38 cellular contexts compared by ENCODE assay signal in the genomic region with DNA sequence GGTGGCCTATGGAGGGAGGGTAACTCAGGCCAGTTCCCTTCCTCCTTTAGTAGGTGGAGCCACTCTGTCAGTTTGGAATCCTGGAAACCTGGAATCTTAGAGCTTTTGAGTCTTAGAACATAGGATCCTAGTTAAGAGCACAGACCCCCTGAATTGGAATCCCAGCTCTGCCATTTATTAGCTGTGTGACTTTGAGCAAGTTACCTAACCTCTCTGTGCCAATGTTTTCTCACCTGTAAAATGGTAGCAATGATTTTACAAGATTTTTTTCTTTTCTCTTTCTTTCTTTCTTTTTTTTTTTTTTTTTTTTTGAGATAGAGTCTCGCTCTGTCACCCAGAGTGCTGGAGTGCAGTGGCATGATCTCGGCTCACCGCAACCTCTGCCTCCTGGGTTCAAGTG. TPM values are rescaled to one million over a fixed set of nuclear protein-coding genes. Genes with fewer than 3 reads are reported as not detected.
DNase-seq lines count a peak whose midpoint lies in the region; ATAC-seq, FAIRE-seq and TF ChIP-seq lines count a peak whose summit lies in the region.
"Had no signal": no experiment of that assay in that cellular context is flagged by ENCODE, and none has a peak within 500 bp of the region (broad histone marks: within the 10 kb centered on the region; RNA-seq: fewer than 3 reads in every experiment).

No MANE protein-coding gene starts in this region.

- H4K20me1 ChIP-seq in K562 (replicated peaks; ENCODE audit: control insufficient read depth, insufficient read depth, low read length): 0 out of 2 replicates have a peak, but pooled peaks cover 4% of the 10 kb centered on the region

- no peak overlapping the region for H3K4me2 ChIP-seq in K562 (ENCODE audit: insufficient read depth, low read length)
- H3K4me2 ChIP-seq: A549; BLaER1; BLaER1 treated with 17β-estradiol and CSF1 and Interleukin-3, amounts not matched to agents 10 nM and 100 nM had no signal

- TF ChIP-seq POLR2A in K562 (conservative IDR thresholded peaks at IDR 0.05) (no peak), thyroid gland (IDR thresholded peaks at IDR 0.05) (no peak)

- H3K36me3 ChIP-seq in right atrium auricular region (no peaks in the 10 kb centered on the region), HEK293 (ENCODE audit: control insufficient read depth in 2 of 2, insufficient read depth in 1 of 2, low read length in 2 of 2) (no peaks in the 10 kb centered on the region), K562 (ENCODE audit: control insufficient read depth, insufficient read depth, low read length) (no peaks in the 10 kb centered on the region), thyroid gland (no peaks in the 10 kb centered on the region)
- H3K36me3 ChIP-seq: BE2C; BLaER1; BLaER1 treated with 17β-estradiol and CSF1 and Interleukin-3, amounts not matched to agents 10 nM and 100 nM had no signal

- TF ChIP-seq CTCF in right atrium auricular region (IDR thresholded peaks at IDR 0.05): no peak
- no peak for TF ChIP-seq CTCF in HEK293 (tag by site-specific recombination; IDR thresholded peaks at IDR 0.05)
- TF ChIP-seq CTCF in K562 (IDR thresholded peaks at IDR 0.05 in 2 of 3, conservative IDR thresholded peaks at IDR 0.05 in 1 of 3; ENCODE audit: insufficient read depth in 2 of 3, low read depth in 1 of 3, low read length in 3 of 3): no peak
- TF ChIP-seq CTCF in thyroid gland (IDR thresholded peaks at IDR 0.05): no peak

- FAIRE-seq in K562 (lab: Jason Lieb, UNC): no peak
- FAIRE-seq: A204.1, A549, D721Med had no signal

- peaks cover 0 to 11% of the 10 kb centered on the region in 2 donors for H3K4me1 ChIP-seq in right atrium auricular region
- no peaks in the 10 kb centered on the region for H3K4me1 ChIP-seq in HEK293 (ENCODE audit: control insufficient read depth, insufficient read depth, low read length)
- peaks cover 0 to 13% of the 10 kb centered on the region in 2 experiments; a peak in 3 of 5 replicates for H3K4me1 ChIP-seq in K562 (replicated peaks in 1 of 2; ENCODE audit: control insufficient read depth in 2 of 2, insufficient read depth in 2 of 2, low read length in 2 of 2)
- peaks cover 10 to 18% of the 10 kb centered on the region in 2 donors for H3K4me1 ChIP-seq in thyroid gland
- H3K4me1 ChIP-seq: A549, BE2C, Caco-2 had no signal

- CTCF ChIA-PET in HEK293 (lab: Yijun Ruan, JAX) (interaction anchor here (0.5 to 1.5 kb wide), 2 partner anchors 19 to 357 kb away, joined by 5 to 6 read pairs; no protein-coding TSS in a partner anchor), K562 (lab: Yijun Ruan, JAX; ENCODE audit: low intra/inter-chr PET ratio) (interaction anchor here (0.6 kb wide), 1 partner anchor 472 kb away, joined by 4 read pairs; no protein-coding TSS in a partner anchor)

- TF ChIP-seq RAD21 in K562 (CRISPR knock-in tag; conservative IDR thresholded peaks at IDR 0.05 in 1 of 2, IDR thresholded peaks at IDR 0.05 in 1 of 2): no peak

- H3K27ac ChIP-seq in right atrium auricular region (no peak overlapping the region), HEK293 (ENCODE audit: extremely low read depth, low read depth, low read length) (no peak overlapping the region), K562 (ENCODE audit: extremely low read depth, low read depth, low read length) (no peak overlapping the region), thyroid gland (peak overlapping the region in 2 of 3 donors; percentile 51 to 75)
- H3K27ac ChIP-seq: 22Rv1; A549; BLaER1; BLaER1 treated with 17β-estradiol and CSF1 and Interleukin-3, amounts not matched to agents 10 nM and 100 nM; C4-2B had no signal

- no TSS peak for BruUV-seq in K562 (replicated peaks; lab: Mats Ljungman, UMichigan)

- H3K4me3 ChIP-seq in right atrium auricular region (no peak overlapping the region), HEK293 (ENCODE audit: low read depth, low read length) (no peak overlapping the region), K562 (no peak overlapping the region), thyroid gland (replicated peaks in 1 of 3) (no peak overlapping the region)
- H3K4me3 ChIP-seq: A549; BLaER1; BLaER1 treated with 17β-estradiol and CSF1 and Interleukin-3, amounts not matched to agents 10 nM and 100 nM had no signal

- POLR2A ChIA-PET in HEK293 (lab: Yijun Ruan, JAX) (no interaction called here), K562 (lab: Yijun Ruan, JAX) (interaction anchor here (0.7 kb wide), 1 partner anchor 512 kb away, joined by 3 read pairs; no protein-coding TSS in a partner anchor)

- H2AFZ ChIP-seq in K562 (ENCODE audit: low read depth, low read length): no peak overlapping the region

- intact Hi-C loops in Right ventricle myocardium inferior (cut with DNase I) (no loop called here), K562 (cut with micrococcal nuclease) (no loop called here), thyroid gland (cut with DNase I) (no loop called here)

- H3K9ac ChIP-seq in K562 (ENCODE audit: insufficient read depth in 1 of 2, low read depth in 2 of 2, low read length in 2 of 2): no peak overlapping the region
- H3K9ac ChIP-seq: BLaER1; BLaER1 treated with 17β-estradiol and CSF1 and Interleukin-3, amounts not matched to agents 10 nM and 100 nM had no signal

- no peaks in the 10 kb centered on the region for H3K9me1 ChIP-seq in K562 (ENCODE audit: control insufficient read depth, insufficient read depth, low read length)

- H3K27me3 ChIP-seq in right atrium auricular region: peaks cover 5 to 12% of the 10 kb centered on the region in 2 donors
- H3K27me3 ChIP-seq in K562 (ENCODE audit: control insufficient read depth in 2 of 2, insufficient read depth in 2 of 2, low read length in 2 of 2): peaks cover 2 to 9% of the 10 kb centered on the region in 2 experiments; a peak in 2 of 5 replicates
- H3K27me3 ChIP-seq in thyroid gland: no peaks in the 10 kb centered on the region

- DNase-seq in Right ventricle myocardium inferior (ENCODE audit: missing footprints) (peak; percentile 1), right atrium auricular region (ENCODE audit: low spot score) (no peak), K562 (ENCODE audit: extremely low read depth in 1 of 4, low spot score in 3 of 4) (no peak), thyroid gland (no peak), NCI-H187 (lab: John Stamatoyannopoulos, UW) (no peak), LoVo (ENCODE audit: low spot score) (no peak)
- DNase-seq: 8988T; ACHN; AML-193; BE2C; C1 segment of cervical spinal cord; Caco-2; Calu3; CD4-positive, alpha-beta memory T cell; CD4-positive, alpha-beta T cell; CD4-positive, CD25-positive, alpha-beta regulatory T cell; CD8-positive, alpha-beta memory T cell; CD8-positive, alpha-beta T cell; COR-L47; DMS 273 treated with DMSO at 0.1 percent for 48 hours; DMS153; DMS53; DMS79; DMS79 treated with DMSO at 0.1 percent for 48 hours; DND-41; EL had no signal

- ATAC-seq in Right ventricle myocardium inferior (no peak), K562 (no peak), GM19467 (IDR thresholded peaks at IDR 0.05; ENCODE audit: unreplicated experiment) (no peak)
- ATAC-seq: A549; CD8-positive, alpha-beta T cell had no signal

- H3K9me3 ChIP-seq in right atrium auricular region (no peaks in the 10 kb centered on the region), HEK293 (ENCODE audit: control insufficient read depth, insufficient read depth, low read depth, low read length) (no peaks in the 10 kb centered on the region), K562 (replicated peaks; ENCODE audit: control insufficient read depth, insufficient read depth, low read depth, low read length) (no peaks in the 10 kb centered on the region), thyroid gland (no peaks in the 10 kb centered on the region)
- H3K9me3 ChIP-seq: A549; BE2C; BLaER1; BLaER1 treated with 17β-estradiol and CSF1 and Interleukin-3, amounts not matched to agents 10 nM and 100 nM; Caco-2 had no signal

- no peaks in the 10 kb centered on the region for H3K79me2 ChIP-seq in K562 (ENCODE audit: control insufficient read depth, insufficient read depth, low read length)

- TF ChIP-seq EP300 in K562 (IDR thresholded peaks at IDR 0.05; ENCODE audit: low read length): no peak

- in situ Hi-C loops in K562 (cut with MboI): no loop called here

- no CpG with 5 or more reads among the region's 3 CpGs for WGBS in K562 (ENCODE audit: insufficient coverage, low coverage, missing lambda C conversion rate)
- 77 to 96% methylated on average over 3 of the region's 3 CpGs for WGBS in thyroid gland, 2 donors

RNA-seq across cellular contexts. Expression of a gene that starts 17.1 kb away (rescaled TPM):
- not detected for total RNA-seq in Right ventricle myocardium inferior
- under 1 TPM in 1 of 2 donors, not detected in 1; 0.08 TPM for total RNA-seq in right atrium auricular region
- total RNA-seq in K562 (2011; cell fraction: chromatin; rRNA removed; ENCODE audit: low replicate concordance): 3.5 and 12.7 TPM in 2 replicates
- 3.9 and 6.0 TPM in 2 replicates for total RNA-seq in K562 (2011; cell fraction: nucleolus; rRNA removed)
- total RNA-seq in K562 (2011; cell fraction: nucleoplasm; rRNA removed): 3.4 and 3.6 TPM in 2 replicates
- total RNA-seq in K562 (2014; rRNA removed): 0.24 and 0.32 TPM in 2 replicates
- 0.06 and 0.07 TPM in 2 replicates for total RNA-seq in K562 (2014; rRNA removed; fragmentation: Illumina TruSeq; extraction: Trizol)
- 0.11 TPM in 2 replicates for total RNA-seq in K562 (2015; rRNA removed; fragmentation: Illumina TruSeq; extraction: Trizol)
- 0.45 and 0.78 TPM in 2 replicates for total RNA-seq in K562 (2021)
- polyA plus RNA-seq in K562 (2011; rRNA removed): 0.22 and 0.79 TPM in 2 replicates
- polyA plus RNA-seq in K562 (2011; cell fraction: cytosol; rRNA removed): 0.13 and 1.0 TPM in 2 replicates
- polyA plus RNA-seq in K562 (2011; cell fraction: nucleus; rRNA removed): 1.9 and 12.3 TPM in 2 replicates
- polyA plus RNA-seq in K562 (2012): 0.56 and 0.90 TPM in 2 replicates
- 0.30 and 0.31 TPM in 2 replicates for polyA plus RNA-seq in K562 (2014; fragmentation: Illumina TruSeq; extraction: Trizol)
- under 1 TPM in 1 of 2 experiments, not detected in 1; 0.01 TPM for polyA plus RNA-seq in K562 (2014; fragmentation: Nextera tagmentation; extraction: Ambion mirVana)
- polyA plus RNA-seq in K562 (2014; rRNA removed): 0.31 and 0.41 TPM in 2 replicates
- polyA minus RNA-seq in K562 (2011; rRNA and poly(A)+ RNA removed): 0.09 and 0.74 TPM in 2 replicates
- 0.27 and 1.0 TPM in 2 replicates for polyA minus RNA-seq in K562 (2011; cell fraction: cytosol; rRNA and poly(A)+ RNA removed)
- polyA minus RNA-seq in K562 (2011; cell fraction: nucleus; rRNA and poly(A)+ RNA removed): 0.56 and 2.4 TPM in 2 replicates
- 10 to 100 TPM in 1 of 4 donors, 1 to 10 TPM in 3; 3.7 to 10.7 (median 6.4) TPM for total RNA-seq in thyroid gland
- total RNA-seq: Caco-2, Daoy had no signal
- polyA plus RNA-seq: AG04450, CD14-positive monocyte had no signal

RNA-seq across cellular contexts. Expression of a gene that starts 20.9 kb away (rescaled TPM):
- total RNA-seq in Right ventricle myocardium inferior: 61.9 TPM
- 100 to 1,000 TPM in 1 of 2 donors, 10 to 100 TPM in 1; 88.1 to 135 TPM for total RNA-seq in right atrium auricular region
- total RNA-seq in K562 (2011; cell fraction: chromatin; rRNA removed; ENCODE audit: low replicate concordance): 27.9 and 59.9 TPM in 2 replicates
- total RNA-seq in K562 (2011; cell fraction: nucleolus; rRNA removed): 57.2 and 59.7 TPM in 2 replicates
- total RNA-seq in K562 (2011; cell fraction: nucleoplasm; rRNA removed): 42.7 and 46.9 TPM in 2 replicates
- 223 and 264 TPM in 2 replicates for total RNA-seq in K562 (2014; rRNA removed)
- 33.0 and 44.9 TPM in 2 replicates for total RNA-seq in K562 (2014; rRNA removed; fragmentation: Illumina TruSeq; extraction: Trizol)
- 84.3 and 93.3 TPM in 2 replicates for total RNA-seq in K562 (2015; rRNA removed; fragmentation: Illumina TruSeq; extraction: Trizol)
- 109 and 110 TPM in 2 replicates for total RNA-seq in K562 (2021)
- 75.6 and 90.4 TPM in 2 replicates for polyA plus RNA-seq in K562 (2011; rRNA removed)
- 89.9 and 177 TPM in 2 replicates for polyA plus RNA-seq in K562 (2011; cell fraction: cytosol; rRNA removed)
- polyA plus RNA-seq in K562 (2011; cell fraction: nucleus; rRNA removed): 53.3 and 77.5 TPM in 2 replicates
- polyA plus RNA-seq in K562 (2012): 85.4 and 89.3 TPM in 2 replicates
- polyA plus RNA-seq in K562 (2014; fragmentation: Illumina TruSeq; extraction: Trizol): 29.0 and 64.7 TPM in 2 replicates
- polyA plus RNA-seq in K562 (2014; fragmentation: Nextera tagmentation; extraction: Ambion mirVana): 1 to 10 TPM; 3.0 to 8.2 TPM
- polyA plus RNA-seq in K562 (2014; rRNA removed): 216 and 229 TPM in 2 replicates
- 12.0 and 12.6 TPM in 2 replicates for polyA minus RNA-seq in K562 (2011; rRNA and poly(A)+ RNA removed)
- polyA minus RNA-seq in K562 (2011; cell fraction: cytosol; rRNA and poly(A)+ RNA removed): 14.5 and 18.6 TPM in 2 replicates
- polyA minus RNA-seq in K562 (2011; cell fraction: nucleus; rRNA and poly(A)+ RNA removed): 16.3 and 27.0 TPM in 2 replicates
- total RNA-seq in thyroid gland: 100 to 1,000 TPM; 120 to 243 (median 171) TPM

RNA-seq across cellular contexts. Expression of a gene that starts 33.1 kb away (rescaled TPM):
- total RNA-seq in Right ventricle myocardium inferior (204 TPM), right atrium auricular region (100 to 1,000 TPM; 155 to 256 TPM), K562 (2014; rRNA removed) (311 and 355 TPM in 2 replicates), K562 (2014; rRNA removed; fragmentation: Illumina TruSeq; extraction: Trizol) (320 and 405 TPM in 2 replicates), K562 (2015; rRNA removed; fragmentation: Illumina TruSeq; extraction: Trizol) (153 and 156 TPM in 2 replicates), K562 (2021) (308 and 361 TPM in 2 replicates), thyroid gland (100 to 1,000 TPM; 173 to 273 (median 210) TPM)
- total RNA-seq in K562 (2011; cell fraction: chromatin; rRNA removed; ENCODE audit: low replicate concordance): 183 and 296 TPM in 2 replicates
- total RNA-seq in K562 (2011; cell fraction: nucleolus; rRNA removed): 255 and 271 TPM in 2 replicates
- total RNA-seq in K562 (2011; cell fraction: nucleoplasm; rRNA removed): 227 and 246 TPM in 2 replicates
- polyA plus RNA-seq in K562 (2011; rRNA removed) (669 and 756 TPM in 2 replicates), K562 (2014; fragmentation: Illumina TruSeq; extraction: Trizol) (528 and 598 TPM in 2 replicates), K562 (2014; fragmentation: Nextera tagmentation; extraction: Ambion mirVana) (100 to 1,000 TPM in 1 of 2 experiments, 10 to 100 TPM in 1; 93.1 to 125 TPM), K562 (2014; rRNA removed) (638 and 723 TPM in 2 replicates)
- 757 and 998 TPM in 2 replicates for polyA plus RNA-seq in K562 (2011; cell fraction: cytosol; rRNA removed)
- polyA plus RNA-seq in K562 (2011; cell fraction: nucleus; rRNA removed): 651 and 768 TPM in 2 replicates
- polyA plus RNA-seq in K562 (2012): 264 and 832 TPM in 2 replicates
- 190 and 217 TPM in 2 replicates for polyA minus RNA-seq in K562 (2011; rRNA and poly(A)+ RNA removed)
- polyA minus RNA-seq in K562 (2011; cell fraction: cytosol; rRNA and poly(A)+ RNA removed): 89.9 and 115 TPM in 2 replicates
- 99.2 and 197 TPM in 2 replicates for polyA minus RNA-seq in K562 (2011; cell fraction: nucleus; rRNA and poly(A)+ RNA removed)

RNA-seq across cellular contexts. Expression of a gene that starts 51.3 kb away (rescaled TPM):
- 17.3 TPM for total RNA-seq in Right ventricle myocardium inferior
- 10 to 100 TPM; 14.4 to 22.1 TPM for total RNA-seq in right atrium auricular region
- total RNA-seq in K562 (2011; cell fraction: chromatin; rRNA removed; ENCODE audit: low replicate concordance): 31.0 and 48.3 TPM in 2 replicates
- total RNA-seq in K562 (2011; cell fraction: nucleolus; rRNA removed): 30.9 and 36.7 TPM in 2 replicates
- 33.9 and 34.4 TPM in 2 replicates for total RNA-seq in K562 (2011; cell fraction: nucleoplasm; rRNA removed)
- total RNA-seq in K562 (2014; rRNA removed): 25.5 and 28.3 TPM in 2 replicates
- total RNA-seq in K562 (2014; rRNA removed; fragmentation: Illumina TruSeq; extraction: Trizol): 28.6 and 29.0 TPM in 2 replicates
- total RNA-seq in K562 (2015; rRNA removed; fragmentation: Illumina TruSeq; extraction: Trizol): 26.8 and 27.1 TPM in 2 replicates
- total RNA-seq in K562 (2021): 51.8 and 54.3 TPM in 2 replicates
- polyA plus RNA-seq in K562 (2011; rRNA removed): 20.0 and 21.7 TPM in 2 replicates
- 23.2 and 29.6 TPM in 2 replicates for polyA plus RNA-seq in K562 (2011; cell fraction: cytosol; rRNA removed)
- 13.3 and 18.3 TPM in 2 replicates for polyA plus RNA-seq in K562 (2011; cell fraction: nucleus; rRNA removed)
- 23.3 and 33.4 TPM in 2 replicates for polyA plus RNA-seq in K562 (2012)
- polyA plus RNA-seq in K562 (2014; fragmentation: Illumina TruSeq; extraction: Trizol): 37.7 and 40.8 TPM in 2 replicates
- polyA plus RNA-seq in K562 (2014; fragmentation: Nextera tagmentation; extraction: Ambion mirVana): 10 to 100 TPM; 10.9 to 13.1 TPM
- polyA plus RNA-seq in K562 (2014; rRNA removed): 23.6 and 29.1 TPM in 2 replicates
- polyA minus RNA-seq in K562 (2011; rRNA and poly(A)+ RNA removed): 31.6 and 37.3 TPM in 2 replicates
- polyA minus RNA-seq in K562 (2011; cell fraction: cytosol; rRNA and poly(A)+ RNA removed): 23.3 and 24.0 TPM in 2 replicates
- 13.6 and 15.8 TPM in 2 replicates for polyA minus RNA-seq in K562 (2011; cell fraction: nucleus; rRNA and poly(A)+ RNA removed)
- 10 to 100 TPM; 21.4 to 30.5 (median 26.7) TPM for total RNA-seq in thyroid gland

Comparison
In these comparisons a context has a peak if more than half of its experiments do, and no peak if none do; other contexts are left out.
1. H3K27ac ChIP-seq: peak in thyroid gland (2 of 3); none in right atrium auricular region (0 of 2), HEK293 (single experiment) and K562 (single experiment).